In the genomic region with DNA sequence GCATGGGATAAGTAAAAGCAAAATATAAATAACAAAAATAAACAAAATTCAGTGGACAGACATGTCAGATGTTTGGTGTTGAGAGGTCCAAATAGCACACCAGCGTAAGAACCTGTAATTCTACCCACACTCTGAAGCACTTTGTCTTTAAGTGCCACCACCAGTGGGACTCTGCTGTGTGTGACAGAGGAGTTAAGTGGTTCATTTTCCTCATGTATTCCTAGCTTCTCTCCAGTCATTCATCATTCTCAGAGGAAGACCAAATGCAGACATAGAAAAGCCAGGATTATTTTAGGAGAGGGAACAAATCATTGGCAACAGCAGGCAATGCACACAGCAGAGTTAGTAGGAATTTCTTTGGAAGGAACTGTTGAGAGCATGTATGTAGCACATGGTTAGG, we compare ENCODE assay signal across 24 cellular contexts. TPM values are rescaled to one million over a fixed set of nuclear protein-coding genes. Genes with fewer than 3 reads are reported as not detected.
"Had no signal": no experiment of that assay in that cellular context is flagged by ENCODE, and none has a peak within 500 bp of the region (broad histone marks: within the 10 kb centered on the region; RNA-seq: fewer than 3 reads in every experiment).

No MANE protein-coding gene starts in this region.

- H3K27me3 ChIP-seq: adrenal gland, MG63, SJSA1 had no signal

- H3K27ac ChIP-seq: adrenal gland, SJSA1 had no signal

- H3K9me3 Mint-ChIP-seq: activated CD8-positive, alpha-beta T cell treated with anti-CD3 and anti-CD28 coated beads for 36 hours; activated naive CD8-positive, alpha-beta T cell treated with anti-CD3 and anti-CD28 coated beads, Interleukin-2, amount 10 ng/mL, durations not matched to agents 7 days and 5 days; activated T-helper 2 cell treated with anti-CD3 and anti-CD28 coated beads, Interferon-gamma antibody, Interleukin-2, Interleukin-4, amounts not matched to agents 10 μg/mL and 5 μg/mL and 100 μg/mL, durations not matched to agents 14 hours and 24 hours and 36 hours; T-helper 1 cell treated with Interleukin-12 subunit alpha and Interleukin-12 subunit beta and Interleukin-4 antibody, amounts not matched to agents 30 μg/mL and 1 μg/mL, for 36 hours had no signal

- H3K4me1 ChIP-seq: adrenal gland, SJSA1 had no signal

- H3K4me3 ChIP-seq: adrenal gland, MG63, SJSA1 had no signal

- H3K36me3 Mint-ChIP-seq: activated naive CD8-positive, alpha-beta T cell treated with anti-CD3 and anti-CD28 coated beads, Interleukin-2, amount 10 ng/mL, durations not matched to agents 7 days and 5 days had no signal

- H3K27me3 Mint-ChIP-seq: activated CD8-positive, alpha-beta T cell treated with anti-CD3 and anti-CD28 coated beads for 36 hours; activated naive CD8-positive, alpha-beta T cell treated with anti-CD3 and anti-CD28 coated beads, Interleukin-2, amount 10 ng/mL, durations not matched to agents 7 days and 5 days had no signal

- H3K36me3 ChIP-seq: MG63, SJSA1 had no signal

- ATAC-seq: activated CD4-positive, CD25-positive, alpha-beta regulatory T cell treated with anti-CD3 and anti-CD28 coated beads, Interleukin-2, amount 50 U/mL, for 24 hours; activated CD8-positive, alpha-beta T cell treated with anti-CD3 and anti-CD28 coated beads for 36 hours; activated T-cell treated with anti-CD3 and anti-CD28 coated beads, Interleukin-2, amount 50 U/mL, for 72 hours; SK-N-SH treated with all-trans-retinoic acid at 6 μM for 48 hours had no signal

- DNase-seq: activated CD4-positive, alpha-beta T cell treated with anti-CD3 and anti-CD28 coated beads for 4 hours; activated CD8-positive, alpha-beta memory T cell treated with anti-CD3 and anti-CD28 coated beads, Interleukin-2, amount 50 U/mL, for 4 hours; activated CD8-positive, alpha-beta T cell treated with anti-CD3 and anti-CD28 coated beads for 36 hours; activated gamma-delta T cell treated with Interleukin-2 at 50 U/mL for 16 hours; activated naive CD4-positive, alpha-beta T cell treated with anti-CD3 and anti-CD28 coated beads, Interleukin-2, amount 50 U/mL, for 16 hours; activated naive CD8-positive, alpha-beta T cell treated with anti-CD3 and anti-CD28 coated beads, Interleukin-2, amount 10 ng/mL, durations not matched to agents 7 days and 5 days; activated T-cell treated with anti-CD3 and anti-CD28 coated beads, Interleukin-2, amount 50 U/mL, for 72 hours; adrenal gland; anterior cingulate cortex; MV-4-11; NCI-H1105; NCI-H146; NCI-H2029; NCI-H2171; NCI-H2227 treated with DMSO at 0.1 percent for 48 hours; NCI-H446 treated with DMSO at 0.1 percent for 48 hours; NCI-H526 treated with DMSO at 0.1 percent for 48 hours; NCI-H82 had no signal

- H3K4me3 Mint-ChIP-seq: activated CD8-positive, alpha-beta T cell treated with anti-CD3 and anti-CD28 coated beads for 36 hours; activated naive CD8-positive, alpha-beta T cell treated with anti-CD3 and anti-CD28 coated beads, Interleukin-2, amount 10 ng/mL, durations not matched to agents 7 days and 5 days; activated T-cell treated with anti-CD3 and anti-CD28 coated beads, Interleukin-2, amount 50 U/mL, for 72 hours; T-helper 1 cell treated with Interleukin-12 subunit alpha and Interleukin-12 subunit beta and Interleukin-4 antibody, amounts not matched to agents 30 μg/mL and 1 μg/mL, for 36 hours had no signal

- H3K4me1 Mint-ChIP-seq: activated naive CD8-positive, alpha-beta T cell treated with anti-CD3 and anti-CD28 coated beads, Interleukin-2, amount 10 ng/mL, durations not matched to agents 7 days and 5 days had no signal

- H3K9me3 ChIP-seq: adrenal gland, MG63, SJSA1 had no signal

- H3K27ac Mint-ChIP-seq: activated CD8-positive, alpha-beta T cell treated with anti-CD3 and anti-CD28 coated beads for 36 hours; activated naive CD8-positive, alpha-beta T cell treated with anti-CD3 and anti-CD28 coated beads, Interleukin-2, amount 10 ng/mL, durations not matched to agents 7 days and 5 days; activated T-cell treated with anti-CD3 and anti-CD28 coated beads, Interleukin-2, amount 50 U/mL, for 72 hours; activated T-helper 2 cell treated with anti-CD3 and anti-CD28 coated beads, Interferon-gamma antibody, Interleukin-2, Interleukin-4, amounts not matched to agents 10 μg/mL and 5 μg/mL and 100 μg/mL, durations not matched to agents 14 hours and 24 hours and 36 hours; T-helper 1 cell treated with Interleukin-12 subunit alpha and Interleukin-12 subunit beta and Interleukin-4 antibody, amounts not matched to agents 30 μg/mL and 1 μg/mL, for 36 hours had no signal

RNA-seq across cellular contexts. Expression of a gene that starts 43.1 kb away (rescaled TPM):
- total RNA-seq: activated T-cell treated with anti-CD3 and anti-CD28 coated beads, Interleukin-2, amount 50 U/mL, for 72 hours; activated T-helper 2 cell treated with anti-CD3 and anti-CD28 coated beads, Interferon-gamma antibody, Interleukin-2, Interleukin-4, amounts not matched to agents 10 μg/mL and 5 μg/mL and 100 μg/mL, durations not matched to agents 14 hours and 24 hours and 36 hours had no signal
